Comparison of ENCODE assay signal across 10 cellular contexts in the genomic region with DNA sequence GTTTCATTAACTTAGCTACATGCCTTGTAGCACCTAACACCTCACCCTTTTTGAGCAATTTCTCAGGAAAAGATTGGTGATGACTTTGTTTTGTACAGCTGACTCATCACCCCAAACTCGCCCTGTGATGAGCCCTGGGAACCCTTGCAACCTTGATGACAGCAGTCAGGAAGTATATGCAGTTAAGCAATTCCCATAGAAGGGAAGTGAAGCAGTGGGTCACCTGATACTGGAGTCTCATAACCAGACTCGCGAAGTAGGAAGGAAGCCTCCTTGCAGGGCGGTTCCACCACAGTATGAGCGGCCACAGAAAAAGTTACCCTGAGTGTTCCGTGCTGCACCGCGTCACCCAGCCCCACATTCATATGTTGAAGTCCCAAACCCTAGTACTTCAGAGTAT.
DNase-seq lines count a peak whose midpoint lies in the region; ATAC-seq and TF ChIP-seq lines count a peak whose summit lies in the region.
"Had no signal": no experiment of that assay in that cellular context is flagged by ENCODE, and none has a peak within 500 bp of the region (broad histone marks: within the 10 kb centered on the region; RNA-seq: fewer than 3 reads in every experiment).

No MANE protein-coding gene starts in this region.

- H3K27ac ChIP-seq in left lung = peak overlapping the region in 1 of 2 donors; percentile 77

- peaks cover 0 to 3% (median 2%) of the 10 kb centered on the region in 7 donors for H3K9me3 Mint-ChIP-seq in CD14-positive monocyte

- no peaks in the 10 kb centered on the region for H3K36me3 ChIP-seq in left lung

- DNase-seq in CD14-positive monocyte (ENCODE audit: low spot score) (peak; percentile 95), HS-5 (ENCODE audit: low read depth) (peak; percentile 47), amniotic epithelial cell (ENCODE audit: low read depth) (peak; percentile 72), left lung (peak; percentile 62 to 84), iPS-NIHi11 (ENCODE audit: low spot score) (no peak), T1000 (lab: John Stamatoyannopoulos, UW) (no peak)
- DNase-seq: DMS153, NCI-H82 had no signal

- intact Hi-C loops in CD14-positive monocyte (cut with micrococcal nuclease) = loop anchor here in 1 of 2 donors (5.0 to 10.0 kb wide), 3 partner anchors 59 to 153 kb away; no protein-coding TSS in a partner anchor
- intact Hi-C loops in left lung (cut with DNase I) = no loop called here

- H3K27ac Mint-ChIP-seq in CD14-positive monocyte = peak overlapping the region; percentile 92 to 98 (median 94)

- peaks cover 16% of the 10 kb centered on the region for H3K4me1 Mint-ChIP-seq in CD14-positive monocyte

- H3K27me3 Mint-ChIP-seq in CD14-positive monocyte (ENCODE audit: low read depth in 3 of 3) = peaks cover 4 to 8% (median 8%) of the 10 kb centered on the region in 3 donors

- H3K9me3 ChIP-seq in left lung = no peaks in the 10 kb centered on the region

- no peak for TF ChIP-seq CTCF in CD14-positive monocyte (IDR thresholded peaks at IDR 0.05)
- no peak for TF ChIP-seq CTCF in left lung (IDR thresholded peaks at IDR 0.05)

- H3K4me3 ChIP-seq in left lung = no peak overlapping the region

- H3K4me3 Mint-ChIP-seq in CD14-positive monocyte = peak overlapping the region in 1 of 2 donors; percentile 81

- H3K36me3 Mint-ChIP-seq in CD14-positive monocyte = no peaks in the 10 kb centered on the region

- no peaks in the 10 kb centered on the region for H3K27me3 ChIP-seq in left lung

- peaks cover 0 to 9% of the 10 kb centered on the region in 2 donors for H3K4me1 ChIP-seq in left lung

- ATAC-seq in left lung (peak; percentile 73), GM18520 (IDR thresholded peaks at IDR 0.05; ENCODE audit: unreplicated experiment) (no peak), GM18909 (IDR thresholded peaks at IDR 0.05; ENCODE audit: poor library complexity, unreplicated experiment) (no peak)

Comparison
In these comparisons a context has a peak if more than half of its experiments do, and no peak if none do; other contexts are left out.
1. DNase-seq: peak in CD14-positive monocyte (single experiment), HS-5 (single experiment), amniotic epithelial cell (single experiment) and left lung (2 of 2); none in iPS-NIHi11 (single experiment) and T1000 (single experiment).